33 cellular contexts compared by ENCODE assay signal in genomic region chr3:126501054-126501453, GRCh38. TPM values are rescaled to one million over a fixed set of nuclear protein-coding genes. Genes with fewer than 3 reads are reported as not detected.
"Had no signal": no experiment of that assay in that cellular context is flagged by ENCODE, and none has a peak within 500 bp of the region (broad histone marks: within the 10 kb centered on the region; RNA-seq: fewer than 3 reads in every experiment).

No MANE protein-coding gene starts in this region.

- H3K27me3 ChIP-seq: dorsolateral prefrontal cortex, gastrocnemius medialis, testis, upper lobe of right lung, vagina had no signal

- H3K27ac ChIP-seq: dorsolateral prefrontal cortex, epithelial cell of prostate, esophagus muscularis mucosa, gastrocnemius medialis, heart right ventricle, parathyroid adenoma, prostate gland, sigmoid colon, skin epidermis, testis, tibial nerve, upper lobe of right lung, vagina had no signal

- H3K27me3 Mint-ChIP-seq: stimulated activated naive CD8-positive, alpha-beta T cell treated with anti-CD3 and anti-CD28 coated beads, Interleukin-15, amount 100 ng/mL, for 72 hours had no signal

- DNase-seq: cortex of kidney; dorsolateral prefrontal cortex; effector memory CD4-positive, alpha-beta T cell; gastrocnemius medialis; heart right ventricle; hypothalamus; immature natural killer cell; left cardiac atrium; mesenchymal stem cell; midbrain; sigmoid colon; stimulated activated CD4-positive, alpha-beta T cell treated with anti-CD3 and anti-CD28 coated beads, Interleukin-2, amount 100 ng/mL, for 24 hours; stimulated activated CD4-positive, alpha-beta T cell treated with anti-CD3 and anti-CD28 coated beads, Interleukin-4, amount 100 ng/mL, for 4 hours; stimulated activated naive B cell treated with anti-CD40 and anti-IgM and Interleukin-4, amounts not matched to agents 10 μg/mL and 1 μg/mL and 100 μg/mL, for 72 hours; stimulated activated naive CD8-positive, alpha-beta T cell treated with anti-CD3 and anti-CD28 coated beads, Interleukin-15, amount 100 ng/mL, for 72 hours; testis; upper lobe of right lung had no signal

- H2AFZ ChIP-seq: parathyroid adenoma had no signal

- H3K36me3 Mint-ChIP-seq: immature natural killer cell; natural killer cell treated with Interleukin-12 subunit alpha and Interleukin-12 subunit beta and Interleukin-15 and Interleukin-18, amount 100 ng/mL, for 72 hours; stimulated activated naive B cell treated with anti-CD40 and anti-IgM and Interleukin-4, amounts not matched to agents 10 μg/mL and 1 μg/mL and 100 μg/mL, for 72 hours had no signal

- H3K79me2 ChIP-seq: parathyroid adenoma had no signal

- H3K9me3 Mint-ChIP-seq: immature natural killer cell; natural killer cell treated with Interleukin-12 subunit alpha and Interleukin-12 subunit beta and Interleukin-15 and Interleukin-18, amount 100 ng/mL, for 72 hours; stimulated activated naive B cell treated with anti-CD40 and anti-IgM and Interleukin-4, amounts not matched to agents 10 μg/mL and 1 μg/mL and 100 μg/mL, for 72 hours; stimulated activated naive CD8-positive, alpha-beta T cell treated with anti-CD3 and anti-CD28 coated beads, Interleukin-15, amount 100 ng/mL, for 72 hours had no signal

- H3K36me3 ChIP-seq: esophagus muscularis mucosa, gastrocnemius medialis, heart right ventricle, prostate gland, sigmoid colon, tibial nerve, upper lobe of right lung, vagina had no signal

- H3K9me3 ChIP-seq: esophagus muscularis mucosa, gastrocnemius medialis, heart right ventricle, prostate gland, sigmoid colon, testis, tibial nerve, upper lobe of right lung, vagina had no signal

- H3K4me3 Mint-ChIP-seq: immature natural killer cell; natural killer cell treated with Interleukin-12 subunit alpha and Interleukin-12 subunit beta and Interleukin-15 and Interleukin-18, amount 100 ng/mL, for 72 hours; stimulated activated naive B cell treated with anti-CD40 and anti-IgM and Interleukin-4, amounts not matched to agents 10 μg/mL and 1 μg/mL and 100 μg/mL, for 72 hours; stimulated activated naive CD8-positive, alpha-beta T cell treated with anti-CD3 and anti-CD28 coated beads, Interleukin-15, amount 100 ng/mL, for 72 hours had no signal

- ATAC-seq: gastrocnemius medialis; natural killer cell treated with Interleukin-12 subunit alpha and Interleukin-12 subunit beta and Interleukin-15 and Interleukin-18, amount 100 ng/mL, for 72 hours; stimulated activated naive CD8-positive, alpha-beta T cell treated with anti-CD3 and anti-CD28 coated beads, Interleukin-15, amount 100 ng/mL, for 72 hours had no signal

- H3K4me1 ChIP-seq: esophagus muscularis mucosa, gastrocnemius medialis, heart right ventricle, parathyroid adenoma, prostate gland, sigmoid colon, testis, tibial nerve, upper lobe of right lung, vagina had no signal

- H3K27ac Mint-ChIP-seq: immature natural killer cell; natural killer cell treated with Interleukin-12 subunit alpha and Interleukin-12 subunit beta and Interleukin-15 and Interleukin-18, amount 100 ng/mL, for 72 hours; stimulated activated naive B cell treated with anti-CD40 and anti-IgM and Interleukin-4, amounts not matched to agents 10 μg/mL and 1 μg/mL and 100 μg/mL, for 72 hours; stimulated activated naive CD8-positive, alpha-beta T cell treated with anti-CD3 and anti-CD28 coated beads, Interleukin-15, amount 100 ng/mL, for 72 hours had no signal

- FAIRE-seq: endometrium, keratinocyte had no signal

- H3K9ac ChIP-seq: parathyroid adenoma had no signal

- H3K4me3 ChIP-seq: dorsolateral prefrontal cortex, esophagus muscularis mucosa, gastrocnemius medialis, heart right ventricle, lung, prostate gland, sigmoid colon, skin epidermis, testis, tibial nerve, upper lobe of right lung, vagina had no signal

RNA-seq across cellular contexts. Expression of gene UROC1, which starts 16.5 kb away (rescaled TPM):
- total RNA-seq: esophagus muscularis mucosa; fibroblast of villous mesenchyme; heart right ventricle; left cardiac atrium; left ventricle myocardium superior; natural killer cell treated with Interleukin-12 subunit alpha and Interleukin-12 subunit beta and Interleukin-15 and Interleukin-18, amount 100 ng/mL, for 72 hours; omental fat pad; renal cortical epithelial cell; sigmoid colon; subcutaneous adipose tissue; tibial nerve; upper lobe of right lung; vagina had no signal
- polyA plus RNA-seq: immature natural killer cell, keratinocyte had no signal

RNA-seq across cellular contexts. Expression of gene CHST13, which starts 22.9 kb away (rescaled TPM):
- total RNA-seq: fibroblast of villous mesenchyme had no signal
- polyA plus RNA-seq: keratinocyte had no signal

RNA-seq across cellular contexts. Expression of gene C3orf22, which starts 57.7 kb away (rescaled TPM):
- total RNA-seq: esophagus muscularis mucosa; fibroblast of villous mesenchyme; gastrocnemius medialis; left cardiac atrium; left ventricle myocardium superior; natural killer cell treated with Interleukin-12 subunit alpha and Interleukin-12 subunit beta and Interleukin-15 and Interleukin-18, amount 100 ng/mL, for 72 hours; omental fat pad; renal cortical epithelial cell; subcutaneous adipose tissue; tibial nerve; upper lobe of right lung; vagina had no signal
- polyA plus RNA-seq: heart right ventricle, immature natural killer cell, keratinocyte, lung, sigmoid colon had no signal
